ENCODE assay signal across 1 cellular context in the genomic region with DNA sequence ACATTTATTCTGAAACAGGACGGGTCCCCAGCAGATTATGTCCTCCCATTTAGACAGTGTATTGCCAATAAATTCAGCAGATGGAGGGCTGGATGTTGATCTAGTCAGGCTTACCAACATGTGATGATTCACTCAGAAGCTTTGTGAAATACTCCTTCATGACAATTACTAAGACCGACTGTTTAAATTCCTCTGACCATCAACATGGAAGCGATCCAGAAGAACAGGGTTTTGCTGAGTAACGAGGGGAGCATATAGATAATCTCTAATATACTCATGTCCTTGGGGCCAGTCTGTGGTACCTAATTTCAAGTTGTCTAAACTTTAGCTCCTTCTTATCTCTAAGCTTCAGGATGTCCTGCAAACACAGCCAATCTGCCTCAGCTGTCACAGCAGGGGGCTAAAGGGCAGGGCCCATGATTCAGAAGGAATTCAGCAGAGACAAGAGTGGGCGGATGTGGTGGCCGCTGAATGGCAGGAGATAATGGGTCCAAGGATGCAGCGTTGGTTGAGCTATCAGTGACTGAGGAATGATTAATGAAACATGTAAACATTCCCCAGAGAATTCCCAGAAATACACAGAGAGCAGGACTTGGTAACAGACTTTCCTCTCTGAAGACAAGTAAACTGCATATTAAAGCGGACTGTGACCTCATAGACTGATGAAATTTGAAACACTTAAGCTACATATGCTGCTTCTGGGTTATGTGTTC.
TF ChIP-seq lines count a peak whose summit lies in the region.

No MANE protein-coding gene starts in this region.

TF ChIP-seq in HepG2, 621 proteins besides CTCF, POLR2A, EP300 and RAD21 (continued from another document and continues in another):
- TF ChIP-seq SMARCE1 (IDR thresholded peaks at IDR 0.05; ENCODE audit: borderline replicate concordance), result no peak
- TF ChIP-seq, protein P1, sequence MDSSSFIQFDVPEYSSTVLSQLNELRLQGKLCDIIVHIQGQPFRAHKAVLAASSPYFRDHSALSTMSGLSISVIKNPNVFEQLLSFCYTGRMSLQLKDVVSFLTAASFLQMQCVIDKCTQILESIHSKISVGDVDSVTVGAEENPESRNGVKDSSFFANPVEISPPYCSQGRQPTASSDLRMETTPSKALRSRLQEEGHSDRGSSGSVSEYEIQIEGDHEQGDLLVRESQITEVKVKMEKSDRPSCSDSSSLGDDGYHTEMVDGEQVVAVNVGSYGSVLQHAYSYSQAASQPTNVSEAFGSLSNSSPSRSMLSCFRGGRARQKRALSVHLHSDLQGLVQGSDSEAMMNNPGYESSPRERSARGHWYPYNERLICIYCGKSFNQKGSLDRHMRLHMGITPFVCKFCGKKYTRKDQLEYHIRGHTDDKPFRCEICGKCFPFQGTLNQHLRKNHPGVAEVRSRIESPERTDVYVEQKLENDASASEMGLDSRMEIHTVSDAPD (CRISPR knock-in tag; IDR thresholded peaks at IDR 0.05), result no peak; the same call in 1 of the 2 replicates
- peak; percentile 43; the same call in 1 of the 2 replicates for TF ChIP-seq MBD4 (IDR thresholded peaks at IDR 0.05; ENCODE audit: borderline replicate concordance, low read length)
- no peak for TF ChIP-seq FLYWCH1 (CRISPR knock-in tag; IDR thresholded peaks at IDR 0.05)
- TF ChIP-seq FOXK2 (IDR thresholded peaks at IDR 0.05), result peak; percentile 64
- TF ChIP-seq, protein P2, sequence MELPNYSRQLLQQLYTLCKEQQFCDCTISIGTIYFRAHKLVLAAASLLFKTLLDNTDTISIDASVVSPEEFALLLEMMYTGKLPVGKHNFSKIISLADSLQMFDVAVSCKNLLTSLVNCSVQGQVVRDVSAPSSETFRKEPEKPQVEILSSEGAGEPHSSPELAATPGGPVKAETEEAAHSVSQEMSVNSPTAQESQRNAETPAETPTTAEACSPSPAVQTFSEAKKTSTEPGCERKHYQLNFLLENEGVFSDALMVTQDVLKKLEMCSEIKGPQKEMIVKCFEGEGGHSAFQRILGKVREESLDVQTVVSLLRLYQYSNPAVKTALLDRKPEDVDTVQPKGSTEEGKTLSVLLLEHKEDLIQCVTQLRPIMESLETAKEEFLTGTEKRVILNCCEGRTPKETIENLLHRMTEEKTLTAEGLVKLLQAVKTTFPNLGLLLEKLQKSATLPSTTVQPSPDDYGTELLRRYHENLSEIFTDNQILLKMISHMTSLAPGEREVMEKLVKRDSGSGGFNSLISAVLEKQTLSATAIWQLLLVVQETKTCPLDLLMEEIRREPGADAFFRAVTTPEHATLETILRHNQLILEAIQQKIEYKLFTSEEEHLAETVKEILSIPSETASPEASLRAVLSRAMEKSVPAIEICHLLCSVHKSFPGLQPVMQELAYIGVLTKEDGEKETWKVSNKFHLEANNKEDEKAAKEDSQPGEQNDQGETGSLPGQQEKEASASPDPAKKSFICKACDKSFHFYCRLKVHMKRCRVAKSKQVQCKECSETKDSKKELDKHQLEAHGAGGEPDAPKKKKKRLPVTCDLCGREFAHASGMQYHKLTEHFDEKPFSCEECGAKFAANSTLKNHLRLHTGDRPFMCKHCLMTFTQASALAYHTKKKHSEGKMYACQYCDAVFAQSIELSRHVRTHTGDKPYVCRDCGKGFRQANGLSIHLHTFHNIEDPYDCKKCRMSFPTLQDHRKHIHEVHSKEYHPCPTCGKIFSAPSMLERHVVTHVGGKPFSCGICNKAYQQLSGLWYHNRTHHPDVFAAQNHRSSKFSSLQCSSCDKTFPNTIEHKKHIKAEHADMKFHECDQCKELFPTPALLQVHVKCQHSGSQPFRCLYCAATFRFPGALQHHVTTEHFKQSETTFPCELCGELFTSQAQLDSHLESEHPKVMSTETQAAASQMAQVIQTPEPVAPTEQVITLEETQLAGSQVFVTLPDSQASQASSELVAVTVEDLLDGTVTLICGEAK (IDR thresholded peaks at IDR 0.05), result no peak
- TF ChIP-seq, protein P2 (CRISPR knock-in tag; IDR thresholded peaks at IDR 0.05), result peak; percentile 35; the same call in 1 of the 2 replicates
- TF ChIP-seq ZSCAN31 (CRISPR knock-in tag; IDR thresholded peaks at IDR 0.05; ENCODE audit: low read depth), result no peak
- TF ChIP-seq, protein P3, sequence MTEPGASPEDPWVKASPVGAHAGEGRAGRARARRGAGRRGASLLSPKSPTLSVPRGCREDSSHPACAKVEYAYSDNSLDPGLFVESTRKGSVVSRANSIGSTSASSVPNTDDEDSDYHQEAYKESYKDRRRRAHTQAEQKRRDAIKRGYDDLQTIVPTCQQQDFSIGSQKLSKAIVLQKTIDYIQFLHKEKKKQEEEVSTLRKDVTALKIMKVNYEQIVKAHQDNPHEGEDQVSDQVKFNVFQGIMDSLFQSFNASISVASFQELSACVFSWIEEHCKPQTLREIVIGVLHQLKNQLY (CRISPR knock-in tag; IDR thresholded peaks at IDR 0.05), result peak; percentile 60; the same call in 1 of the 2 replicates
- TF ChIP-seq, protein P4, sequence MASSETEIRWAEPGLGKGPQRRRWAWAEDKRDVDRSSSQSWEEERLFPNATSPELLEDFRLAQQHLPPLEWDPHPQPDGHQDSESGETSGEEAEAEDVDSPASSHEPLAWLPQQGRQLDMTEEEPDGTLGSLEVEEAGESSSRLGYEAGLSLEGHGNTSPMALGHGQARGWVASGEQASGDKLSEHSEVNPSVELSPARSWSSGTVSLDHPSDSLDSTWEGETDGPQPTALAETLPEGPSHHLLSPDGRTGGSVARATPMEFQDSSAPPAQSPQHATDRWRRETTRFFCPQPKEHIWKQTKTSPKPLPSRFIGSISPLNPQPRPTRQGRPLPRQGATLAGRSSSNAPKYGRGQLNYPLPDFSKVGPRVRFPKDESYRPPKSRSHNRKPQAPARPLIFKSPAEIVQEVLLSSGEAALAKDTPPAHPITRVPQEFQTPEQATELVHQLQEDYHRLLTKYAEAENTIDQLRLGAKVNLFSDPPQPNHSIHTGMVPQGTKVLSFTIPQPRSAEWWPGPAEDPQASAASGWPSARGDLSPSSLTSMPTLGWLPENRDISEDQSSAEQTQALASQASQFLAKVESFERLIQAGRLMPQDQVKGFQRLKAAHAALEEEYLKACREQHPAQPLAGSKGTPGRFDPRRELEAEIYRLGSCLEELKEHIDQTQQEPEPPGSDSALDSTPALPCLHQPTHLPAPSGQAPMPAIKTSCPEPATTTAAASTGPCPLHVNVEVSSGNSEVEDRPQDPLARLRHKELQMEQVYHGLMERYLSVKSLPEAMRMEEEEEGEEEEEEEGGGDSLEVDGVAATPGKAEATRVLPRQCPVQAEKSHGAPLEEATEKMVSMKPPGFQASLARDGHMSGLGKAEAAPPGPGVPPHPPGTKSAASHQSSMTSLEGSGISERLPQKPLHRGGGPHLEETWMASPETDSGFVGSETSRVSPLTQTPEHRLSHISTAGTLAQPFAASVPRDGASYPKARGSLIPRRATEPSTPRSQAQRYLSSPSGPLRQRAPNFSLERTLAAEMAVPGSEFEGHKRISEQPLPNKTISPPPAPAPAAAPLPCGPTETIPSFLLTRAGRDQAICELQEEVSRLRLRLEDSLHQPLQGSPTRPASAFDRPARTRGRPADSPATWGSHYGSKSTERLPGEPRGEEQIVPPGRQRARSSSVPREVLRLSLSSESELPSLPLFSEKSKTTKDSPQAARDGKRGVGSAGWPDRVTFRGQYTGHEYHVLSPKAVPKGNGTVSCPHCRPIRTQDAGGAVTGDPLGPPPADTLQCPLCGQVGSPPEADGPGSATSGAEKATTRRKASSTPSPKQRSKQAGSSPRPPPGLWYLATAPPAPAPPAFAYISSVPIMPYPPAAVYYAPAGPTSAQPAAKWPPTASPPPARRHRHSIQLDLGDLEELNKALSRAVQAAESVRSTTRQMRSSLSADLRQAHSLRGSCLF (CRISPR knock-in tag; IDR thresholded peaks at IDR 0.05; ENCODE audit: borderline replicate concordance), result no peak
- no peak for TF ChIP-seq ZNF274 (CRISPR knock-in tag; IDR thresholded peaks at IDR 0.05)
- TF ChIP-seq ZSCAN25 (CRISPR knock-in tag; IDR thresholded peaks at IDR 0.05), result no peak
- TF ChIP-seq, protein P5, sequence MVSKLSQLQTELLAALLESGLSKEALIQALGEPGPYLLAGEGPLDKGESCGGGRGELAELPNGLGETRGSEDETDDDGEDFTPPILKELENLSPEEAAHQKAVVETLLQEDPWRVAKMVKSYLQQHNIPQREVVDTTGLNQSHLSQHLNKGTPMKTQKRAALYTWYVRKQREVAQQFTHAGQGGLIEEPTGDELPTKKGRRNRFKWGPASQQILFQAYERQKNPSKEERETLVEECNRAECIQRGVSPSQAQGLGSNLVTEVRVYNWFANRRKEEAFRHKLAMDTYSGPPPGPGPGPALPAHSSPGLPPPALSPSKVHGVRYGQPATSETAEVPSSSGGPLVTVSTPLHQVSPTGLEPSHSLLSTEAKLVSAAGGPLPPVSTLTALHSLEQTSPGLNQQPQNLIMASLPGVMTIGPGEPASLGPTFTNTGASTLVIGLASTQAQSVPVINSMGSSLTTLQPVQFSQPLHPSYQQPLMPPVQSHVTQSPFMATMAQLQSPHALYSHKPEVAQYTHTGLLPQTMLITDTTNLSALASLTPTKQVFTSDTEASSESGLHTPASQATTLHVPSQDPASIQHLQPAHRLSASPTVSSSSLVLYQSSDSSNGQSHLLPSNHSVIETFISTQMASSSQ (IDR thresholded peaks at IDR 0.05; ENCODE audit: low read depth), result peak; percentile 94
- TF ChIP-seq, protein P5 (CRISPR knock-in tag; IDR thresholded peaks at IDR 0.05; ENCODE audit: borderline replicate concordance), result peak; percentile 99
- TF ChIP-seq, protein P6, sequence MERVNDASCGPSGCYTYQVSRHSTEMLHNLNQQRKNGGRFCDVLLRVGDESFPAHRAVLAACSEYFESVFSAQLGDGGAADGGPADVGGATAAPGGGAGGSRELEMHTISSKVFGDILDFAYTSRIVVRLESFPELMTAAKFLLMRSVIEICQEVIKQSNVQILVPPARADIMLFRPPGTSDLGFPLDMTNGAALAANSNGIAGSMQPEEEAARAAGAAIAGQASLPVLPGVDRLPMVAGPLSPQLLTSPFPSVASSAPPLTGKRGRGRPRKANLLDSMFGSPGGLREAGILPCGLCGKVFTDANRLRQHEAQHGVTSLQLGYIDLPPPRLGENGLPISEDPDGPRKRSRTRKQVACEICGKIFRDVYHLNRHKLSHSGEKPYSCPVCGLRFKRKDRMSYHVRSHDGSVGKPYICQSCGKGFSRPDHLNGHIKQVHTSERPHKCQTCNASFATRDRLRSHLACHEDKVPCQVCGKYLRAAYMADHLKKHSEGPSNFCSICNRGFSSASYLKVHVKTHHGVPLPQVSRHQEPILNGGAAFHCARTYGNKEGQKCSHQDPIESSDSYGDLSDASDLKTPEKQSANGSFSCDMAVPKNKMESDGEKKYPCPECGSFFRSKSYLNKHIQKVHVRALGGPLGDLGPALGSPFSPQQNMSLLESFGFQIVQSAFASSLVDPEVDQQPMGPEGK (CRISPR knock-in tag; IDR thresholded peaks at IDR 0.05), result peak; percentile 90
